Comparison of ENCODE assay signal across 9 cellular contexts in genomic region chr1:77514871-77515776, GRCh38.
DNase-seq lines count a peak whose midpoint lies in the region; ATAC-seq and TF ChIP-seq lines count a peak whose summit lies in the region.
"Had no signal": no experiment of that assay in that cellular context is flagged by ENCODE, and none has a peak within 500 bp of the region (broad histone marks: within the 10 kb centered on the region; RNA-seq: fewer than 3 reads in every experiment).

No MANE protein-coding gene starts in this region.

- intact Hi-C loops in Panc1 (cut with micrococcal nuclease; ENCODE audit: unreplicated experiment) (no loop called here), Right ventricle myocardium superior (cut with DNase I) (no loop called here)

- POLR2A ChIA-PET in Panc1 (lab: Charles Lee): no interaction called here

- no TSS peak for BruUV-seq in Panc1 (replicated peaks; lab: Mats Ljungman, UMichigan)

- no peaks in the 10 kb centered on the region for H3K36me3 ChIP-seq in Panc1 (ENCODE audit: control insufficient read depth, insufficient read depth, low read length)
- H3K36me3 ChIP-seq: prostate gland had no signal

- H3K9me3 ChIP-seq in Panc1 (ENCODE audit: control insufficient read depth, insufficient read depth, low read depth, low read length): no peaks in the 10 kb centered on the region
- H3K9me3 ChIP-seq: prostate gland had no signal

- DNase-seq in Panc1 (ENCODE audit: low read depth, low spot score) (no peak), Right ventricle myocardium superior (no peak), putamen (ENCODE audit: low spot score) (peak; percentile 81)
- no peak for DNase-seq in activated naive CD4-positive, alpha-beta T cell (lab: John Stamatoyannopoulos, UW)

- TF ChIP-seq CTCF in Panc1 (IDR thresholded peaks at IDR 0.05): 0 out of 2 replicates have a peak, but pooled peaks have one; percentile 29

- CTCF ChIA-PET in Panc1 (lab: Charles Lee): interaction anchor here (0.6 kb wide), 1 partner anchor 54 kb away, joined by 6 read pairs; no protein-coding TSS in a partner anchor

- H3K27ac ChIP-seq in Panc1 (ENCODE audit: low read length): peak overlapping the region; percentile 65
- H3K27ac ChIP-seq: prostate gland had no signal

- H3K27me3 ChIP-seq in Panc1 (ENCODE audit: control insufficient read depth, insufficient read depth, low read length): no peaks in the 10 kb centered on the region

- ATAC-seq in GM19463 (IDR thresholded peaks at IDR 0.05; ENCODE audit: unreplicated experiment): peak; percentile 53
- ATAC-seq in Panc1: peak; percentile 93
- ATAC-seq in Right ventricle myocardium superior (ENCODE audit: poor library complexity): peak; percentile 90
- no peak for ATAC-seq in HG03159 (IDR thresholded peaks at IDR 0.05; ENCODE audit: unreplicated experiment)
- ATAC-seq in GM19455 (IDR thresholded peaks at IDR 0.05; ENCODE audit: unreplicated experiment): no peak
- no peak for ATAC-seq in GM21515 (IDR thresholded peaks at IDR 0.05; ENCODE audit: unreplicated experiment)

- no peak overlapping the region for H3K4me3 ChIP-seq in Panc1 (ENCODE audit: low read depth in 2 of 2, low read length in 2 of 2)
- H3K4me3 ChIP-seq: prostate gland had no signal

- in situ Hi-C loops in Panc1 (cut with HindIII; ENCODE audit: low pct_unique_long_range_greater_than_20kb, low sequenced_read_pairs): no loop called here

- H3K4me1 ChIP-seq in Panc1 (ENCODE audit: control insufficient read depth, insufficient read depth, low read length): peaks cover 15% of the 10 kb centered on the region; the same call in 1 of the 2 replicates
- H3K4me1 ChIP-seq: prostate gland had no signal

Comparison
In these comparisons a context has a peak if more than half of its experiments do, and no peak if none do; other contexts are left out.
1. ATAC-seq: peak in GM19463 (single experiment), Panc1 (single experiment) and Right ventricle myocardium superior (single experiment); none in HG03159 (single experiment), GM19455 (single experiment) and GM21515 (single experiment).